ENCODE assay signal across 13 cellular contexts in genomic region chr21:34946385-34947121, GRCh38.
A peak's percentile ranks its signal among the peaks of the same experiment; 100 is the strongest.
DNase-seq lines count a peak whose midpoint lies in the region; ATAC-seq and TF ChIP-seq lines count a peak whose summit lies in the region.
"Had no signal": no experiment of that assay in that cellular context is flagged by ENCODE, and none has a peak within 500 bp of the region (broad histone marks: within the 10 kb centered on the region; RNA-seq: fewer than 3 reads in every experiment).

No MANE protein-coding gene starts in this region.

- peak; percentile 48 for DNase-seq in activated CD4-positive, alpha-beta T cell treated with anti-CD3 and anti-CD28 coated beads for 48 hours
- no peak for DNase-seq in activated CD4-positive, alpha-beta T cell treated with anti-CD3 and anti-CD28 coated beads, Interleukin-2, amount 50 U/mL, for 1 hour
- DNase-seq in MV-4-11 (lab: John Stamatoyannopoulos, UW) (peak; percentile 63), NCI-H774 (lab: John Stamatoyannopoulos, UW) (no peak)
- DNase-seq in activated naive CD4-positive, alpha-beta T cell treated with anti-CD3 and anti-CD28 coated beads, Interleukin-2, amount 50 U/mL, for 72 hours (ENCODE audit: low spot score in 2 of 2): peak; percentile 43 to 63
- DNase-seq: ACHN, GDM1, NCI-H526 had no signal

- H3K9me3 ChIP-seq in neutrophil: no peaks in the 10 kb centered on the region
- H3K9me3 ChIP-seq: right atrium auricular region had no signal

- no peak for TF ChIP-seq CTCF in neutrophil (IDR thresholded peaks at IDR 0.05)

- H3K4me1 ChIP-seq in neutrophil (ENCODE audit: control insufficient read depth in 1 of 2, insufficient read depth in 1 of 2, low read depth in 1 of 2, low read length in 1 of 2): peaks cover 28 to 56% of the 10 kb centered on the region in 2 experiments
- H3K4me1 ChIP-seq: right atrium auricular region had no signal

- no peaks in the 10 kb centered on the region for H3K36me3 ChIP-seq in neutrophil
- H3K36me3 ChIP-seq: right atrium auricular region had no signal

- no peak overlapping the region for H3K4me3 ChIP-seq in neutrophil (ENCODE audit: low read depth in 1 of 2, low read length in 1 of 2)
- H3K4me3 ChIP-seq: hepatocyte, right atrium auricular region had no signal

- peak; percentile 76 to 81 for ATAC-seq in activated naive CD4-positive, alpha-beta T cell treated with anti-CD3 and anti-CD28 coated beads, Interleukin-2, amount 50 U/mL, for 72 hours
- ATAC-seq in HG03571 (IDR thresholded peaks at IDR 0.05; ENCODE audit: unreplicated experiment) (no peak), HG03175 (IDR thresholded peaks at IDR 0.05; ENCODE audit: unreplicated experiment) (no peak)

- H3K9me3 Mint-ChIP-seq in activated naive CD4-positive, alpha-beta T cell treated with anti-CD3 and anti-CD28 coated beads, Interleukin-2, amount 50 U/mL, for 72 hours: peaks cover 5 to 9% of the 10 kb centered on the region in 2 donors

- peak overlapping the region; percentile 72 for H3K27ac ChIP-seq in neutrophil
- H3K27ac ChIP-seq: hepatocyte, right atrium auricular region had no signal

- H3K27me3 ChIP-seq in neutrophil: no peaks in the 10 kb centered on the region
- H3K27me3 ChIP-seq: hepatocyte, right atrium auricular region had no signal

- H3K27ac Mint-ChIP-seq in activated naive CD4-positive, alpha-beta T cell treated with anti-CD3 and anti-CD28 coated beads, Interleukin-2, amount 50 U/mL, for 72 hours: peak overlapping the region; percentile 98 to 99

- peaks cover 8% of the 10 kb centered on the region in 2 donors for H3K36me3 Mint-ChIP-seq in activated naive CD4-positive, alpha-beta T cell treated with anti-CD3 and anti-CD28 coated beads, Interleukin-2, amount 50 U/mL, for 72 hours

Comparison
In these comparisons a context has a peak if more than half of its experiments do, and no peak if none do; other contexts are left out.
1. DNase-seq: peak in activated CD4-positive, alpha-beta T cell treated with anti-CD3 and anti-CD28 coated beads for 48 hours (single experiment), MV-4-11 (single experiment) and activated naive CD4-positive, alpha-beta T cell treated with anti-CD3 and anti-CD28 coated beads, Interleukin-2, amount 50 U/mL, for 72 hours (2 of 2); none in activated CD4-positive, alpha-beta T cell treated with anti-CD3 and anti-CD28 coated beads, Interleukin-2, amount 50 U/mL, for 1 hour (single experiment) and NCI-H774 (single experiment).
2. ATAC-seq: peak in activated naive CD4-positive, alpha-beta T cell treated with anti-CD3 and anti-CD28 coated beads, Interleukin-2, amount 50 U/mL, for 72 hours (2 of 2); none in HG03571 (single experiment) and HG03175 (single experiment).